20 cellular contexts compared by ENCODE assay signal in genomic region chr12:107528731-107529365, GRCh38.
DNase-seq lines count a peak whose midpoint lies in the region; ATAC-seq, FAIRE-seq and TF ChIP-seq lines count a peak whose summit lies in the region.
"Had no signal": no experiment of that assay in that cellular context is flagged by ENCODE, and none has a peak within 500 bp of the region (broad histone marks: within the 10 kb centered on the region; RNA-seq: fewer than 3 reads in every experiment).

No MANE protein-coding gene starts in this region.

- H3K36me3 Mint-ChIP-seq in CD8-positive, alpha-beta T cell: peaks cover 16% of the 10 kb centered on the region
- no peaks in the 10 kb centered on the region for H3K36me3 Mint-ChIP-seq in type B pancreatic cell

- peak; percentile 32 for FAIRE-seq in K562 (lab: Jason Lieb, UNC)
- FAIRE-seq: GM12878, GM19239 had no signal

- no peak overlapping the region for H3K27ac Mint-ChIP-seq in CD8-positive, alpha-beta T cell
- no peak overlapping the region for H3K27ac Mint-ChIP-seq in type B pancreatic cell
- H3K27ac Mint-ChIP-seq: CD4-positive, alpha-beta memory T cell; H9; HFFc6 had no signal

- 2% methylated on average over 7 of the region's 7 CpGs for WGBS in K562 (ENCODE audit: insufficient coverage, low coverage, missing lambda C conversion rate)
- 91% methylated on average over 7 of the region's 7 CpGs for WGBS in esophagus muscularis mucosa

- no peaks in the 10 kb centered on the region for H3K9me3 ChIP-seq in CD8-positive, alpha-beta T cell (ENCODE audit: low read length)
- H3K9me3 ChIP-seq in HEK293 (ENCODE audit: control insufficient read depth, insufficient read depth, low read depth, low read length): no peaks in the 10 kb centered on the region
- no peaks in the 10 kb centered on the region for H3K9me3 ChIP-seq in K562 (replicated peaks; ENCODE audit: control insufficient read depth, insufficient read depth, low read depth, low read length)
- peaks cover 0 to 6% (median 2%) of the 10 kb centered on the region in 4 donors for H3K9me3 ChIP-seq in esophagus muscularis mucosa
- H3K9me3 ChIP-seq: Caco-2 had no signal

- intact Hi-C loops in CD8-positive, alpha-beta T cell (cut with DNase I, micrococcal nuclease): no loop called here
- intact Hi-C loops in K562 (cut with micrococcal nuclease): no loop called here
- intact Hi-C loops in esophagus muscularis mucosa (cut with DNase I): no loop called here
- intact Hi-C loops in Right ventricle myocardium superior (cut with DNase I): no loop called here

- H3K4me3 Mint-ChIP-seq in CD8-positive, alpha-beta T cell: no peak overlapping the region
- no peak overlapping the region for H3K4me3 Mint-ChIP-seq in type B pancreatic cell
- H3K4me3 Mint-ChIP-seq: CD4-positive, alpha-beta memory T cell; H9; HFFc6 had no signal

- peaks cover 13% of the 10 kb centered on the region for H3K4me1 Mint-ChIP-seq in CD8-positive, alpha-beta T cell (ENCODE audit: low read depth)
- peaks cover 5% of the 10 kb centered on the region for H3K4me1 Mint-ChIP-seq in type B pancreatic cell (ENCODE audit: unreplicated experiment)
- H3K4me1 Mint-ChIP-seq: H9 had no signal

- CTCF ChIA-PET in CD8-positive, alpha-beta T cell (lab: Charles Lee): no interaction called here
- CTCF ChIA-PET in HEK293 (lab: Yijun Ruan, JAX): no interaction called here
- CTCF ChIA-PET in K562 (lab: Yijun Ruan, JAX; ENCODE audit: low intra/inter-chr PET ratio): no interaction called here

- no TSS peak for BruUV-seq in K562 (replicated peaks; lab: Mats Ljungman, UMichigan)

- DNase-seq in CD8-positive, alpha-beta T cell: no peak
- DNase-seq in K562 (ENCODE audit: extremely low read depth in 1 of 4, low spot score in 3 of 4) (no peak), esophagus muscularis mucosa (ENCODE audit: extremely low spot score) (peak; percentile 14), Right ventricle myocardium superior (no peak), type B pancreatic cell (ENCODE audit: extremely low spot score, unreplicated experiment) (no peak), HPDE6-E6E7 (ENCODE audit: extremely low spot score) (no peak), T-helper 1 cell (no peak)
- DNase-seq: C1 segment of cervical spinal cord; Caco-2; CD4-positive, alpha-beta memory T cell; DMS153; DND-41; GDM1; GM23248; H9; HFFc6 had no signal

- H3K4me1 ChIP-seq in CD8-positive, alpha-beta T cell (ENCODE audit: insufficient read depth, low read length): no peaks in the 10 kb centered on the region
- H3K4me1 ChIP-seq in HEK293 (ENCODE audit: control insufficient read depth, insufficient read depth, low read length): peaks cover 3% of the 10 kb centered on the region; the same call in 1 of the 2 replicates
- H3K4me1 ChIP-seq in K562 (replicated peaks in 1 of 2; ENCODE audit: control insufficient read depth in 2 of 2, insufficient read depth in 2 of 2, low read length in 2 of 2): no peaks in the 10 kb centered on the region
- H3K4me1 ChIP-seq in esophagus muscularis mucosa: no peaks in the 10 kb centered on the region
- H3K4me1 ChIP-seq: Caco-2 had no signal

- no peak for TF ChIP-seq POLR2A in K562 (conservative IDR thresholded peaks at IDR 0.05)
- no peak for TF ChIP-seq POLR2A in esophagus muscularis mucosa (IDR thresholded peaks at IDR 0.05; ENCODE audit: low read depth)

- H4K20me1 ChIP-seq in K562 (replicated peaks; ENCODE audit: control insufficient read depth, insufficient read depth, low read length): no peaks in the 10 kb centered on the region

- no peak overlapping the region for H3K27ac ChIP-seq in CD8-positive, alpha-beta T cell (ENCODE audit: low read depth, low read length)
- no peak overlapping the region for H3K27ac ChIP-seq in HEK293 (ENCODE audit: extremely low read depth, low read depth, low read length)
- H3K27ac ChIP-seq in K562 (ENCODE audit: extremely low read depth, low read depth, low read length): no peak overlapping the region
- H3K27ac ChIP-seq in esophagus muscularis mucosa (replicated peaks in 1 of 4): no peak overlapping the region
- H3K27ac ChIP-seq: GM23248 had no signal

- no peaks in the 10 kb centered on the region for H3K9me1 ChIP-seq in K562 (ENCODE audit: control insufficient read depth, insufficient read depth, low read length)

- POLR2A ChIA-PET in CD8-positive, alpha-beta T cell (lab: Charles Lee): no interaction called here
- POLR2A ChIA-PET in HEK293 (lab: Yijun Ruan, JAX): no interaction called here
- POLR2A ChIA-PET in K562 (lab: Yijun Ruan, JAX): no interaction called here

- no peak for TF ChIP-seq CTCF in CD8-positive, alpha-beta T cell (IDR thresholded peaks at IDR 0.05)
- no peak for TF ChIP-seq CTCF in HEK293 (tag by site-specific recombination; IDR thresholded peaks at IDR 0.05)
- TF ChIP-seq CTCF in K562 (IDR thresholded peaks at IDR 0.05 in 2 of 3, conservative IDR thresholded peaks at IDR 0.05 in 1 of 3; ENCODE audit: insufficient read depth in 2 of 3, low read depth in 1 of 3, low read length in 3 of 3): no peak
- TF ChIP-seq CTCF in esophagus muscularis mucosa (IDR thresholded peaks at IDR 0.05): no peak
- no peak for TF ChIP-seq CTCF in type B pancreatic cell (conservative IDR thresholded peaks at IDR 0.05)

- H3K27me3 Mint-ChIP-seq in CD8-positive, alpha-beta T cell (ENCODE audit: low read depth): no peaks in the 10 kb centered on the region
- no peaks in the 10 kb centered on the region for H3K27me3 Mint-ChIP-seq in type B pancreatic cell
- H3K27me3 Mint-ChIP-seq: CD4-positive, alpha-beta memory T cell had no signal

- H3K79me2 ChIP-seq in K562 (ENCODE audit: control insufficient read depth, insufficient read depth, low read length): no peaks in the 10 kb centered on the region

- TF ChIP-seq EP300 in K562 (IDR thresholded peaks at IDR 0.05; ENCODE audit: low read length) (no peak), esophagus muscularis mucosa (IDR thresholded peaks at IDR 0.05) (no peak)

- no peak overlapping the region for H3K4me2 ChIP-seq in K562 (ENCODE audit: insufficient read depth, low read length)

- in situ Hi-C loops in K562 (cut with MboI): no loop called here

- H3K9ac ChIP-seq in K562 (ENCODE audit: insufficient read depth in 1 of 2, low read depth in 2 of 2, low read length in 2 of 2): no peak overlapping the region
- H3K9ac ChIP-seq: GM23248 had no signal

- no peak for TF ChIP-seq RAD21 in K562 (CRISPR knock-in tag; conservative IDR thresholded peaks at IDR 0.05 in 1 of 2, IDR thresholded peaks at IDR 0.05 in 1 of 2)

- no peaks in the 10 kb centered on the region for H3K36me3 ChIP-seq in CD8-positive, alpha-beta T cell (ENCODE audit: insufficient read depth, low read length)
- H3K36me3 ChIP-seq in HEK293 (ENCODE audit: control insufficient read depth in 2 of 2, insufficient read depth in 1 of 2, low read length in 2 of 2): no peaks in the 10 kb centered on the region
- no peaks in the 10 kb centered on the region for H3K36me3 ChIP-seq in K562 (ENCODE audit: control insufficient read depth, insufficient read depth, low read length)
- H3K36me3 ChIP-seq in esophagus muscularis mucosa: no peaks in the 10 kb centered on the region

- H3K4me3 ChIP-seq in CD8-positive, alpha-beta T cell (ENCODE audit: low read depth, low read length): no peak overlapping the region
- H3K4me3 ChIP-seq in HEK293 (ENCODE audit: low read depth, low read length) (no peak overlapping the region), K562 (no peak overlapping the region), esophagus muscularis mucosa (no peak overlapping the region)
- H3K4me3 ChIP-seq: GM12878, GM23248 had no signal

- ATAC-seq in CD8-positive, alpha-beta T cell: peak; percentile 27
- ATAC-seq in K562: no peak
- no peak for ATAC-seq in Right ventricle myocardium superior (ENCODE audit: poor library complexity)
- ATAC-seq: GM12878, HCT116 had no signal

- peaks cover 2% of the 10 kb centered on the region for H3K9me3 Mint-ChIP-seq in CD8-positive, alpha-beta T cell
- no peaks in the 10 kb centered on the region for H3K9me3 Mint-ChIP-seq in type B pancreatic cell
- H3K9me3 Mint-ChIP-seq: H9 had no signal

- no peak overlapping the region for H2AFZ ChIP-seq in K562 (ENCODE audit: low read depth, low read length)
- H2AFZ ChIP-seq: GM23248 had no signal

- H3K27me3 ChIP-seq in CD8-positive, alpha-beta T cell (ENCODE audit: insufficient read depth, low read length): no peaks in the 10 kb centered on the region
- H3K27me3 ChIP-seq in K562 (ENCODE audit: control insufficient read depth in 2 of 2, insufficient read depth in 2 of 2, low read length in 2 of 2): no peaks in the 10 kb centered on the region
- peaks cover 0 to 4% (median 0%) of the 10 kb centered on the region in 4 donors for H3K27me3 ChIP-seq in esophagus muscularis mucosa

TF ChIP-seq in HEK293, 187 proteins besides CTCF, POLR2A, EP300 and RAD21 (continues in another document):
- TF ChIP-seq ZNF341 (tag by site-specific recombination; IDR thresholded peaks at IDR 0.05; ENCODE audit: low read depth): no peak
- TF ChIP-seq ZFP69B (tag by site-specific recombination; IDR thresholded peaks at IDR 0.05): no peak
- TF ChIP-seq ZNF645 (tag by site-specific recombination; IDR thresholded peaks at IDR 0.05): peak; percentile 10; the same call in 1 of the 2 replicates
- 0 out of 2 replicates have a peak, but pooled peaks have one; percentile 19 for TF ChIP-seq ZNF707 (tag by site-specific recombination; IDR thresholded peaks at IDR 0.05)

TF ChIP-seq in K562, 482 proteins besides CTCF, POLR2A, EP300 and RAD21 (continues in another document):
- TF ChIP-seq, protein P1, sequence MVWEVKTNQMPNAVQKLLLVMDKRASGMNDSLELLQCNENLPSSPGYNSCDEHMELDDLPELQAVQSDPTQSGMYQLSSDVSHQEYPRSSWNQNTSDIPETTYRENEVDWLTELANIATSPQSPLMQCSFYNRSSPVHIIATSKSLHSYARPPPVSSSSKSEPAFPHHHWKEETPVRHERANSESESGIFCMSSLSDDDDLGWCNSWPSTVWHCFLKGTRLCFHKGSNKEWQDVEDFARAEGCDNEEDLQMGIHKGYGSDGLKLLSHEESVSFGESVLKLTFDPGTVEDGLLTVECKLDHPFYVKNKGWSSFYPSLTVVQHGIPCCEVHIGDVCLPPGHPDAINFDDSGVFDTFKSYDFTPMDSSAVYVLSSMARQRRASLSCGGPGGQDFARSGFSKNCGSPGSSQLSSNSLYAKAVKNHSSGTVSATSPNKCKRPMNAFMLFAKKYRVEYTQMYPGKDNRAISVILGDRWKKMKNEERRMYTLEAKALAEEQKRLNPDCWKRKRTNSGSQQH (CRISPR knock-in tag; IDR thresholded peaks at IDR 0.05): 0 out of 2 replicates have a peak, but pooled peaks have one; percentile 3
- TF ChIP-seq, protein P2, sequence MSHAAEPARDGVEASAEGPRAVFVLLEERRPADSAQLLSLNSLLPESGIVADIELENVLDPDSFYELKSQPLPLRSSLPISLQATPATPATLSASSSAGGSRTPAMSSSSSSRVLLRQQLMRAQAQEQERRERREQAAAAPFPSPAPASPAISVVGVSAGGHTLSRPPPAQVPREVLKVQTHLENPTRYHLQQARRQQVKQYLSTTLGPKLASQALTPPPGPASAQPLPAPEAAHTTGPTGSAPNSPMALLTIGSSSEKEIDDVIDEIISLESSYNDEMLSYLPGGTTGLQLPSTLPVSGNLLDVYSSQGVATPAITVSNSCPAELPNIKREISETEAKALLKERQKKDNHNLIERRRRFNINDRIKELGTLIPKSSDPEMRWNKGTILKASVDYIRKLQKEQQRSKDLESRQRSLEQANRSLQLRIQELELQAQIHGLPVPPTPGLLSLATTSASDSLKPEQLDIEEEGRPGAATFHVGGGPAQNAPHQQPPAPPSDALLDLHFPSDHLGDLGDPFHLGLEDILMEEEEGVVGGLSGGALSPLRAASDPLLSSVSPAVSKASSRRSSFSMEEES (CRISPR knock-in tag; IDR thresholded peaks at IDR 0.05): no peak
